In the genomic region with DNA sequence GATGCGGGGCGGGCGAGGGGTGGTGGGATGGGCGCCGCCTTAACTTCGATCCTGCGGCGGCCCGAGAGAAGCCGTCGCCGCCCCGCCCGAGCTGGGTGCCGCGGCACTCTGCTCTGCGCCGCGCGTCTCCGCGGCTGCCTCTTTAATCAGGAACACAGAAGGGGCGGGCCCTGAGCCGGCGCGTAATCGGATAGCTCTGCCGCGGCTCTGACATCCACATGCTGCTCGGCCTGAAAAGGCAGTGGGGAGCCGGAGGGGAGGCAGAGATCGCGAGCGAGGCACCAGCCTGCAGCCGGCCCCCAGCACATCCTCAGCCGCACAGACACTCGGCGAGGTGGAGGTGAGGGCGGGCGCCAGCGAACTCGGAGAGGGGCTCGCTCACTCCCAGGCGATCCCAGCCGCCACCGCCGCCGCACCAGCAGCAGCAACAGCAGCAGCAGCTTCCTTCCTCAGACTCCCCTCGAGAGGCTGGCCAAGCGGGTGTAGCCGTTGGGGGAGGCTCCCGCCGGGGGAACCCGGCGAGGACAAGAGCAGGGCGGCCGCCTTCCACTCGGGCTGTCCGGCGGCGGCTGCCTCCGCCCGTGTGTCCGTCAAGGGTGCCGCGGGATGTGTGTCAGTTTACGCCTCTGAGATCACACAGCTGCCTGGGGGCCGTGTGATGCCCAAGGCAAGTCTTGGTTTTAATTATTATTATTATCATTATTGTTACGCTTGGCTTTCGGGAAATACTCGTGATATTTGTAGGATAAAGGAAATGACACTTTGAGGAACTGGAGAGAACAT, we compare ENCODE assay signal across 8 cellular contexts. TPM values are rescaled to one million over a fixed set of nuclear protein-coding genes. Genes with fewer than 3 reads are reported as not detected.
DNase-seq lines count a peak whose midpoint lies in the region; ATAC-seq, FAIRE-seq and TF ChIP-seq lines count a peak whose summit lies in the region.

A gene with protein sequence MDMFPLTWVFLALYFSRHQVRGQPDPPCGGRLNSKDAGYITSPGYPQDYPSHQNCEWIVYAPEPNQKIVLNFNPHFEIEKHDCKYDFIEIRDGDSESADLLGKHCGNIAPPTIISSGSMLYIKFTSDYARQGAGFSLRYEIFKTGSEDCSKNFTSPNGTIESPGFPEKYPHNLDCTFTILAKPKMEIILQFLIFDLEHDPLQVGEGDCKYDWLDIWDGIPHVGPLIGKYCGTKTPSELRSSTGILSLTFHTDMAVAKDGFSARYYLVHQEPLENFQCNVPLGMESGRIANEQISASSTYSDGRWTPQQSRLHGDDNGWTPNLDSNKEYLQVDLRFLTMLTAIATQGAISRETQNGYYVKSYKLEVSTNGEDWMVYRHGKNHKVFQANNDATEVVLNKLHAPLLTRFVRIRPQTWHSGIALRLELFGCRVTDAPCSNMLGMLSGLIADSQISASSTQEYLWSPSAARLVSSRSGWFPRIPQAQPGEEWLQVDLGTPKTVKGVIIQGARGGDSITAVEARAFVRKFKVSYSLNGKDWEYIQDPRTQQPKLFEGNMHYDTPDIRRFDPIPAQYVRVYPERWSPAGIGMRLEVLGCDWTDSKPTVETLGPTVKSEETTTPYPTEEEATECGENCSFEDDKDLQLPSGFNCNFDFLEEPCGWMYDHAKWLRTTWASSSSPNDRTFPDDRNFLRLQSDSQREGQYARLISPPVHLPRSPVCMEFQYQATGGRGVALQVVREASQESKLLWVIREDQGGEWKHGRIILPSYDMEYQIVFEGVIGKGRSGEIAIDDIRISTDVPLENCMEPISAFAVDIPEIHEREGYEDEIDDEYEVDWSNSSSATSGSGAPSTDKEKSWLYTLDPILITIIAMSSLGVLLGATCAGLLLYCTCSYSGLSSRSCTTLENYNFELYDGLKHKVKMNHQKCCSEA (plus strand): TSS at position 263 of the 783 bp plus-strand sequence. CDS start 790 bp downstream, outside the sequence.

- no CpG with 5 or more reads among the region's 71 CpGs for WGBS in neuronal stem cell (ENCODE audit: extremely low coverage in 2 of 2, insufficient read length in 2 of 2, insufficient replicate concordance in 1 of 2), 2 donors
- WGBS in aorta, 2 donors = 1% methylated on average over 52 to 71 of the region's 71 CpGs

- peak; percentile 89 for ATAC-seq in aorta (ENCODE audit: low FRiP score)

- H3K36me3 ChIP-seq in neuronal stem cell (replicated peaks in 1 of 2; ENCODE audit: control insufficient read depth in 2 of 2, insufficient read depth in 2 of 2, low read length in 2 of 2) (no peaks in the 10 kb centered on the region), aorta (ENCODE audit: control insufficient read depth in 1 of 2, insufficient read depth in 2 of 2, low read length in 1 of 2) (no peaks in the 10 kb centered on the region)

- H3K79me1 ChIP-seq in neuronal stem cell (ENCODE audit: low read depth, low read length) = no peaks in the 10 kb centered on the region

- H3K27me3 ChIP-seq in neuronal stem cell (ENCODE audit: control insufficient read depth in 3 of 3, insufficient read depth in 3 of 3, low read depth in 1 of 3, low read length in 3 of 3) = peaks cover 2 to 25% (median 2%) of the 10 kb centered on the region in 3 experiments
- H3K27me3 ChIP-seq in aorta (ENCODE audit: control insufficient read depth in 1 of 2, insufficient read depth in 2 of 2, low read length in 1 of 2) = no peaks in the 10 kb centered on the region

- no peak within 1 kb of the TSS for H2AK5ac ChIP-seq in neuronal stem cell (ENCODE audit: low read depth, low read length)

- H4K91ac ChIP-seq in neuronal stem cell (ENCODE audit: low read depth, low read length, poor library complexity) = no peak within 1 kb of the TSS

- no peak for TF ChIP-seq CTCF in LNCaP clone FGC (IDR thresholded peaks at IDR 0.05; ENCODE audit: control insufficient read depth, extremely low read depth, insufficient read depth)

- DNase-seq in Daoy (ENCODE audit: low read depth) (peak; percentile 92), H54 (ENCODE audit: insufficient read length, low spot score) (peak; percentile 59), LNCaP clone FGC (ENCODE audit: low read depth) (no peak), SHP77 treated with DMSO at 0.1 percent for 48 hours (lab: John Stamatoyannopoulos, UW) (peak; percentile 31), glomerular endothelial cell (ENCODE audit: extremely low read depth, low read depth, low spot score) (no peak), neuronal stem cell (ENCODE audit: low spot score) (peak; percentile 84), aorta (peak; percentile 91 to 92)
- peak; percentile 17 for DNase-seq in activated naive CD8-positive, alpha-beta T cell treated with anti-CD3 and anti-CD28 coated beads, Interleukin-2, amount 50 U/mL, for 16 hours (ENCODE audit: low read depth, low spot score)

- H3K9ac ChIP-seq in neuronal stem cell (ENCODE audit: low read depth, low read length, poor library complexity) = peak within 1 kb of the TSS; percentile 92

- H3K27ac ChIP-seq in neuronal stem cell (replicated peaks; ENCODE audit: low read length) (no peak within 1 kb of the TSS), aorta (ENCODE audit: low read depth in 1 of 2, low read length in 2 of 2) (peak within 1 kb of the TSS in 1 of 2 donors; percentile 34)

- peak within 1 kb of the TSS; percentile 95 for H3K23ac ChIP-seq in neuronal stem cell (ENCODE audit: low read depth, low read length, poor library complexity)

- H2AFZ ChIP-seq in neuronal stem cell (ENCODE audit: low read length) = peak within 1 kb of the TSS; percentile 95

- peak within 1 kb of the TSS; percentile 89 for H3K4me2 ChIP-seq in neuronal stem cell (ENCODE audit: insufficient read depth, low read length, poor library complexity, severe bottlenecking)

- FAIRE-seq in H54 (lab: Jason Lieb, UNC) = no peak

- peak; percentile 64 for TF ChIP-seq POLR2A in H54 (IDR thresholded peaks at IDR 0.05; ENCODE audit: low read depth, low read length)

- H2BK120ac ChIP-seq in neuronal stem cell (ENCODE audit: low read depth, low read length) = no peak within 1 kb of the TSS

- intact Hi-C loops in aorta (cut with DNase I) = no loop called here

- H4K8ac ChIP-seq in neuronal stem cell (ENCODE audit: low read depth, low read length) = no peak within 1 kb of the TSS

- peak within 1 kb of the TSS; percentile 45 for H3K4ac ChIP-seq in neuronal stem cell (ENCODE audit: low read length)

- peak within 1 kb of the TSS; percentile 92 for H3K18ac ChIP-seq in neuronal stem cell (ENCODE audit: low read length)

- H3K4me1 ChIP-seq in neuronal stem cell (ENCODE audit: control insufficient read depth in 2 of 2, insufficient read depth in 1 of 2, low read depth in 1 of 2, low read length in 2 of 2) = peaks cover 16 to 23% of the 10 kb centered on the region in 2 donors
- H3K4me1 ChIP-seq in aorta (ENCODE audit: control insufficient read depth in 1 of 2, insufficient read depth in 2 of 2, low read length in 2 of 2) = peaks cover 0 to 2% of the 10 kb centered on the region in 2 donors

- no peak within 1 kb of the TSS for H3K14ac ChIP-seq in neuronal stem cell (ENCODE audit: low read length)

- H3K9me3 ChIP-seq in neuronal stem cell (replicated peaks in 1 of 2; ENCODE audit: control insufficient read depth in 2 of 2, insufficient read depth in 1 of 2, low read depth in 1 of 2, low read length in 2 of 2) = no peaks in the 10 kb centered on the region
- no peaks in the 10 kb centered on the region for H3K9me3 ChIP-seq in aorta (ENCODE audit: control insufficient read depth, low read length)

- no peak within 1 kb of the TSS for H2BK12ac ChIP-seq in neuronal stem cell (ENCODE audit: low read length)

- peak within 1 kb of the TSS; percentile 77 for H2BK15ac ChIP-seq in neuronal stem cell (ENCODE audit: low read length)

- H3K4me3 ChIP-seq in LNCaP clone FGC (ENCODE audit: low read depth, low read length) = peak within 1 kb of the TSS; percentile 39
- peak within 1 kb of the TSS; percentile 60 to 86 for H3K4me3 ChIP-seq in neuronal stem cell (ENCODE audit: low read length in 2 of 2)
- H3K4me3 ChIP-seq in aorta (ENCODE audit: low read length in 2 of 2) = peak within 1 kb of the TSS; percentile 65 to 68

- no peak within 1 kb of the TSS for H2BK5ac ChIP-seq in neuronal stem cell (ENCODE audit: low read length)

RNA-seq across cellular contexts. Expression of the gene that starts here (rescaled TPM):
- 108 and 115 TPM in 2 replicates for total RNA-seq in Daoy (2014; rRNA removed; shearing (Covaris generic))
- total RNA-seq in glomerular endothelial cell = 498 and 533 TPM in 2 replicates
- 7.6 TPM for polyA plus RNA-seq in neuronal stem cell (2013, experiment 1 of 2)
- 7.4 TPM for polyA plus RNA-seq in neuronal stem cell (2013, experiment 2 of 2)
- total RNA-seq in aorta = 10 to 100 TPM; 41.5 to 67.3 TPM
- 10 to 100 TPM; 13.6 to 15.5 TPM for polyA plus RNA-seq in aorta

Comparison
In these comparisons a context has a peak if more than half of its experiments do, and no peak if none do; other contexts are left out.
1. DNase-seq: peak in Daoy (single experiment), H54 (single experiment), SHP77 treated with DMSO at 0.1 percent for 48 hours (single experiment), activated naive CD8-positive, alpha-beta T cell treated with anti-CD3 and anti-CD28 coated beads, Interleukin-2, amount 50 U/mL, for 16 hours (single experiment), neuronal stem cell (single experiment) and aorta (2 of 2); none in LNCaP clone FGC (single experiment) and glomerular endothelial cell (single experiment).
2. Peak in every context shown above with its lines, with median percentiles within 50 percentile points of each other: H3K4me3 ChIP-seq.